Comparison of ENCODE assay signal across 9 cellular contexts in genomic region chr11:128547946-128548654, GRCh38. TPM values are rescaled to one million over a fixed set of nuclear protein-coding genes. Genes with fewer than 3 reads are reported as not detected.
A peak's percentile ranks its signal among the peaks of the same experiment; 100 is the strongest.
DNase-seq lines count a peak whose midpoint lies in the region; ATAC-seq and TF ChIP-seq lines count a peak whose summit lies in the region.
"Had no signal": no experiment of that assay in that cellular context is flagged by ENCODE, and none has a peak within 500 bp of the region (broad histone marks: within the 10 kb centered on the region; RNA-seq: fewer than 3 reads in every experiment).

No MANE protein-coding gene starts in this region.

- H3K36me3 ChIP-seq in OCI-LY1 (ENCODE audit: insufficient read depth, low read length), result no peaks in the 10 kb centered on the region
- no peaks in the 10 kb centered on the region for H3K36me3 ChIP-seq in neural progenitor cell

- peak overlapping the region; percentile 52 for H3K4me3 ChIP-seq in OCI-LY1 (ENCODE audit: low read depth, low read length, poor library complexity, severe bottlenecking)
- H3K4me3 ChIP-seq in neural progenitor cell, result peak overlapping the region; percentile 52

- peak overlapping the region; percentile 68 for H3K4me2 ChIP-seq in OCI-LY1 (ENCODE audit: low read length)
- H3K4me2 ChIP-seq in neural progenitor cell, result peak overlapping the region; percentile 90

- no peaks in the 10 kb centered on the region for H3K9me2 ChIP-seq in OCI-LY1 (ENCODE audit: low read depth, low read length)

- no peak for TF ChIP-seq CTCF in CD14-positive monocyte (IDR thresholded peaks at IDR 0.05)
- no peak for TF ChIP-seq CTCF in OCI-LY1 (IDR thresholded peaks at IDR 0.05; ENCODE audit: low read length)
- no peak for TF ChIP-seq CTCF in neural progenitor cell (IDR thresholded peaks at IDR 0.05)

- peaks cover 8% of the 10 kb centered on the region; the same call in 1 of the 2 replicates for H3F3A ChIP-seq in OCI-LY1 (ENCODE audit: insufficient read depth, low read length)
- peaks cover 16% of the 10 kb centered on the region for H3F3A ChIP-seq in neural progenitor cell (ENCODE audit: low read depth)

- H3K9ac ChIP-seq in OCI-LY1 (ENCODE audit: low read length) (peak overlapping the region; percentile 66), neural progenitor cell (no peak overlapping the region)

- H2AFZ ChIP-seq in OCI-LY1 (ENCODE audit: low read length) (peak overlapping the region; percentile 81), neural progenitor cell (replicated peaks) (peak overlapping the region; percentile 8)

- H3K9me3 ChIP-seq in OCI-LY1 (ENCODE audit: low read length) (no peaks in the 10 kb centered on the region), neural progenitor cell (ENCODE audit: low read depth) (no peaks in the 10 kb centered on the region)

- peaks cover 0 to 1% (median 0%) of the 10 kb centered on the region in 7 donors for H3K9me3 Mint-ChIP-seq in CD14-positive monocyte
- no peaks in the 10 kb centered on the region for H3K9me3 Mint-ChIP-seq in effector memory CD8-positive, alpha-beta T cell
- H3K9me3 Mint-ChIP-seq in neural progenitor cell, result no peaks in the 10 kb centered on the region

- H3K4me1 ChIP-seq in OCI-LY1 (ENCODE audit: insufficient read depth, low read length, severe bottlenecking) (peaks cover 68% of the 10 kb centered on the region), neural progenitor cell (peaks cover 18% of the 10 kb centered on the region)

- H3K27ac Mint-ChIP-seq in CD14-positive monocyte, result peak overlapping the region in 3 of 7 donors; percentile 62 to 74 (median 63)
- peak overlapping the region; percentile 2 to 76 for H3K27ac Mint-ChIP-seq in effector memory CD8-positive, alpha-beta T cell
- H3K27ac Mint-ChIP-seq in neural progenitor cell, result no peak overlapping the region

- H4K20me1 ChIP-seq in OCI-LY1 (ENCODE audit: insufficient read depth, low read length), result no peaks in the 10 kb centered on the region
- peaks cover 23% of the 10 kb centered on the region for H4K20me1 ChIP-seq in neural progenitor cell (ENCODE audit: low read depth)

- H3K27ac ChIP-seq in OCI-LY1 (ENCODE audit: low read depth, low read length, poor library complexity, severe bottlenecking) (peak overlapping the region; percentile 98), neural progenitor cell (no peak overlapping the region)

- H3K36me3 Mint-ChIP-seq in CD14-positive monocyte, result peaks cover 0 to 7% of the 10 kb centered on the region in 2 donors
- peaks cover 9% of the 10 kb centered on the region for H3K36me3 Mint-ChIP-seq in effector memory CD8-positive, alpha-beta T cell (ENCODE audit: insufficient read depth)
- H3K36me3 Mint-ChIP-seq in neural progenitor cell, result no peaks in the 10 kb centered on the region

- H3K4me3 Mint-ChIP-seq in CD14-positive monocyte (peak overlapping the region; percentile 75 to 89), neural progenitor cell (peak overlapping the region; percentile 87)
- peak overlapping the region; percentile 78 to 80 for H3K4me3 Mint-ChIP-seq in effector memory CD8-positive, alpha-beta T cell

- ATAC-seq in effector memory CD8-positive, alpha-beta T cell (replicated peaks), result no peak
- ATAC-seq in HG03565 (IDR thresholded peaks at IDR 0.05; ENCODE audit: unreplicated experiment) (no peak), HG03097 (IDR thresholded peaks at IDR 0.05; ENCODE audit: low FRiP score, unreplicated experiment) (no peak)

- DNase-seq in CD14-positive monocyte (ENCODE audit: low spot score) (no peak), neural progenitor cell (ENCODE audit: low spot score) (no peak), HuH-7 (ENCODE audit: low spot score) (no peak), ureter (ENCODE audit: low spot score) (no peak)
- DNase-seq in effector memory CD8-positive, alpha-beta T cell, result no peak
- DNase-seq: NCI-H1436 had no signal

- H3K27me3 ChIP-seq in OCI-LY1 (ENCODE audit: insufficient read depth, low read length) (no peaks in the 10 kb centered on the region), neural progenitor cell (peaks cover 99% of the 10 kb centered on the region)

- intact Hi-C loops in CD14-positive monocyte (cut with micrococcal nuclease), result no loop called here

- no peaks in the 10 kb centered on the region for H3K79me2 ChIP-seq in OCI-LY1 (ENCODE audit: insufficient read depth, low read length)
- no peaks in the 10 kb centered on the region for H3K79me2 ChIP-seq in neural progenitor cell (ENCODE audit: low read depth)

- H3K4me1 Mint-ChIP-seq in CD14-positive monocyte, result peaks cover 54% of the 10 kb centered on the region
- H3K4me1 Mint-ChIP-seq in effector memory CD8-positive, alpha-beta T cell (ENCODE audit: low read depth in 2 of 2), result peaks cover 34 to 52% of the 10 kb centered on the region in 2 donors
- H3K4me1 Mint-ChIP-seq in neural progenitor cell, result peaks cover 51% of the 10 kb centered on the region

- H3K27me3 Mint-ChIP-seq in CD14-positive monocyte (ENCODE audit: low read depth in 3 of 3), result peaks cover 13 to 39% (median 37%) of the 10 kb centered on the region in 3 donors
- no peaks in the 10 kb centered on the region for H3K27me3 Mint-ChIP-seq in effector memory CD8-positive, alpha-beta T cell
- H3K27me3 Mint-ChIP-seq in neural progenitor cell (ENCODE audit: insufficient read depth, low read depth), result peaks cover 40% of the 10 kb centered on the region

RNA-seq across cellular contexts. Expression of gene ETS1, which starts 39.3 kb away (rescaled TPM):
- 1 to 10 TPM; 1.6 TPM for polyA plus RNA-seq in CD14-positive monocyte
- total RNA-seq in neural progenitor cell (ENCODE audit: low replicate concordance) (0.54 and 0.93 TPM in 2 replicates), ureter (112 TPM)

Comparison
In these comparisons a context has a peak if more than half of its experiments do, and no peak if none do; other contexts are left out.
1. RNA of gene ETS1, which starts 39.3 kb away (total RNA-seq): 112 TPM in ureter (single experiment); 0.54 to 0.93 TPM in neural progenitor cell; every median in the first group is over 10 times any median in the second.
2. Peak in every context shown above with its lines, with median percentiles within 50 percentile points of each other: H3K4me3 Mint-ChIP-seq.